Comparison of ENCODE assay signal across 11 cellular contexts in the genomic region with DNA sequence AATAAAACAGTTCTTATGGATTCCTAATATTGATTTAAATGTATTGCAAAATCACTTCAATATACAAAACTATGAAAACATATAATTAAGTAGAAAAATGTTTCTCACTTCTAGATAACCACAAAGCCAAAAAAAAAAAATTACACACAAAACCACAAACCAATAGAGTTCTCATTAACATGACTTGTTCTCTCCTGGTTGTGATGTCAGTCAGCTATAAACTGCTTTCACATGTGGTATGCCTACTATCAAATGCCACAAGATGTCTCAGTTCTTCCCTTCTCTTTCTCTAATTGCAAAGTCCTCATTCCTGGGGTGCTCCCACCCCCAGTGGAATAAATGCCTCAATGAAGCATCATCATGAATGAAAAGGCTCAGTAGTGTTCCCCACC. TPM values are rescaled to one million over a fixed set of nuclear protein-coding genes. Genes with fewer than 3 reads are reported as not detected.
DNase-seq lines count a peak whose midpoint lies in the region; ATAC-seq and TF ChIP-seq lines count a peak whose summit lies in the region.
"Had no signal": no experiment of that assay in that cellular context is flagged by ENCODE, and none has a peak within 500 bp of the region (broad histone marks: within the 10 kb centered on the region; RNA-seq: fewer than 3 reads in every experiment).

No MANE protein-coding gene starts in this region.

- H3K4me1 Mint-ChIP-seq in naive thymus-derived CD4-positive, alpha-beta T cell, result peaks cover 1 to 20% (median 16%) of the 10 kb centered on the region in 7 donors
- peaks cover 24% of the 10 kb centered on the region for H3K4me1 Mint-ChIP-seq in Calu3 (ENCODE audit: low read depth, unreplicated experiment)

- POLR2A ChIA-PET in naive thymus-derived CD4-positive, alpha-beta T cell (lab: Charles Lee), result no interaction called here

- H3K27me3 ChIP-seq in naive thymus-derived CD4-positive, alpha-beta T cell (ENCODE audit: control insufficient read depth in 2 of 2, insufficient read depth in 2 of 2, low read length in 2 of 2), result no peaks in the 10 kb centered on the region
- H3K27me3 ChIP-seq: esophagus muscularis mucosa had no signal

- no peak overlapping the region for H3K4me3 ChIP-seq in naive thymus-derived CD4-positive, alpha-beta T cell (ENCODE audit: low read length)
- H3K4me3 ChIP-seq: esophagus muscularis mucosa had no signal

- peaks cover 0 to 9% (median 0%) of the 10 kb centered on the region in 5 donors for H3K27me3 Mint-ChIP-seq in naive thymus-derived CD4-positive, alpha-beta T cell
- H3K27me3 Mint-ChIP-seq in Calu3 (ENCODE audit: unreplicated experiment), result no peaks in the 10 kb centered on the region

- H3K9me3 ChIP-seq in naive thymus-derived CD4-positive, alpha-beta T cell (ENCODE audit: control insufficient read depth in 2 of 3, low read length in 3 of 3), result no peaks in the 10 kb centered on the region
- H3K9me3 ChIP-seq: esophagus muscularis mucosa had no signal

- H3K9me3 Mint-ChIP-seq in naive thymus-derived CD4-positive, alpha-beta T cell, result no peaks in the 10 kb centered on the region
- no peaks in the 10 kb centered on the region for H3K9me3 Mint-ChIP-seq in Calu3 (ENCODE audit: low read depth, unreplicated experiment)

- H3K27ac Mint-ChIP-seq in naive thymus-derived CD4-positive, alpha-beta T cell, result peak overlapping the region in 3 of 9 donors; percentile 38 to 52 (median 38)
- no peak overlapping the region for H3K27ac Mint-ChIP-seq in Calu3 (ENCODE audit: unreplicated experiment)

- in situ Hi-C loops in ACHN (cut with HindIII; ENCODE audit: low pct_ligation_motif_present, low pct_unique_long_range_greater_than_20kb, low sequenced_read_pairs), result no loop called here

- H3K4me3 Mint-ChIP-seq in naive thymus-derived CD4-positive, alpha-beta T cell, result peak overlapping the region in 4 of 10 donors; percentile 13 to 57 (median 26)
- no peak overlapping the region for H3K4me3 Mint-ChIP-seq in Calu3 (ENCODE audit: low read depth, unreplicated experiment)

- H3K36me3 Mint-ChIP-seq in naive thymus-derived CD4-positive, alpha-beta T cell, result no peaks in the 10 kb centered on the region
- no peaks in the 10 kb centered on the region for H3K36me3 Mint-ChIP-seq in Calu3 (ENCODE audit: insufficient read depth, unreplicated experiment)

- peak; percentile 87 for ATAC-seq in HG02610 (IDR thresholded peaks at IDR 0.05; ENCODE audit: unreplicated experiment)
- ATAC-seq in naive thymus-derived CD4-positive, alpha-beta T cell, result peak; percentile 57

- H3K4me1 ChIP-seq in naive thymus-derived CD4-positive, alpha-beta T cell (ENCODE audit: control insufficient read depth in 2 of 2, insufficient read depth in 2 of 2, low read length in 2 of 2), result no peaks in the 10 kb centered on the region

- no TSS peak for BruUV-seq in Calu3 (replicated peaks; lab: Mats Ljungman, UMichigan)

- no peak for TF ChIP-seq CTCF in Calu3 (IDR thresholded peaks at IDR 0.05; ENCODE audit: unreplicated experiment)

- DNase-seq in EH (ENCODE audit: low read depth), result peak; percentile 92
- DNase-seq in activated T-cell treated with anti-CD3 and anti-CD28 coated beads, Interleukin-2, amount 50 U/mL, for 48 hours, result peak; percentile 41 to 42
- peak in 8 of 9 donors; percentile 34 to 59 (median 48) for DNase-seq in naive thymus-derived CD4-positive, alpha-beta T cell
- no peak for DNase-seq in Calu3
- DNase-seq in occipital lobe (lab: John Stamatoyannopoulos, UW), result no peak
- DNase-seq in ACHN, result no peak
- DNase-seq in NCI-H1694 treated with DMSO at 0.1 percent for 48 hours (lab: John Stamatoyannopoulos, UW), result no peak
- DNase-seq: activated CD4-positive, alpha-beta T cell treated with anti-CD3 and anti-CD28 coated beads, Interleukin-2, amount 50 U/mL, for 4 hours; NCI-H69 had no signal

- H3K27ac ChIP-seq in naive thymus-derived CD4-positive, alpha-beta T cell (ENCODE audit: low read depth, low read length), result no peak overlapping the region
- H3K27ac ChIP-seq: esophagus muscularis mucosa had no signal

- CTCF ChIA-PET in naive thymus-derived CD4-positive, alpha-beta T cell (lab: Charles Lee), result no interaction called here
- CTCF ChIA-PET in Calu3 (lab: Charles Lee), result no interaction called here

- no peaks in the 10 kb centered on the region for H3K36me3 ChIP-seq in naive thymus-derived CD4-positive, alpha-beta T cell (ENCODE audit: control insufficient read depth in 2 of 3, insufficient read depth in 3 of 3, low read length in 3 of 3)
- H3K36me3 ChIP-seq: esophagus muscularis mucosa had no signal

- intact Hi-C loops in naive thymus-derived CD4-positive, alpha-beta T cell (cut with micrococcal nuclease), result loop anchor here in 1 of 2 donors (10.0 kb wide), 1 partner anchor 856 kb away; no protein-coding TSS in a partner anchor
- intact Hi-C loops in Calu3 (cut with micrococcal nuclease; ENCODE audit: unreplicated experiment), result no loop called here

RNA-seq across cellular contexts. Expression of gene GNAI1, which starts 16.6 kb away (rescaled TPM):
- total RNA-seq in naive thymus-derived CD4-positive, alpha-beta T cell, result 1 to 10 TPM in 4 of 5 experiments, under 1 TPM in 1; 0.60 to 3.4 (median 2.4) TPM
- 1 to 10 TPM; 6.7 to 9.7 TPM for polyA plus RNA-seq in naive thymus-derived CD4-positive, alpha-beta T cell
- 14.7 and 20.5 TPM in 2 replicates for total RNA-seq in Calu3 (2022)
- total RNA-seq in occipital lobe, result 196 TPM

Comparison
In these comparisons a context has a peak if more than half of its experiments do, and no peak if none do; other contexts are left out.
1. DNase-seq: peak in EH (single experiment), activated T-cell treated with anti-CD3 and anti-CD28 coated beads, Interleukin-2, amount 50 U/mL, for 48 hours (2 of 2) and naive thymus-derived CD4-positive, alpha-beta T cell (8 of 9); none in Calu3 (single experiment), occipital lobe (single experiment), ACHN (single experiment) and NCI-H1694 treated with DMSO at 0.1 percent for 48 hours (single experiment).